1 cellular context compared by ENCODE assay signal in the genomic region with DNA sequence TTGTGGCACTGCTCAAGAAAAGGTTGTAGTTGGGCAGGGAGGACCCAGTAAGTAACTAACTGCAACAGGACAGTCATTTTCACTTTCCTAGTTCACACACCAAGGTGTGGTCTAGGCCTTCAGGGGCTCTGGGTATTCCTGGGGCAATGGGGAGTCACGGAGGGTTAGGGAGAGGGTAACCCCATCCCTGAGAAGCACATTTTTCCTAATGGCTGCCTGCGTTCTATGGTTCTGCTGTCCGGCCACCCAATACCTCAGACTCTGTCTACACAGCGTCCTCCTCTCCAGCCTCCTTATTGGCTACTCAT.
TF ChIP-seq lines count a peak whose summit lies in the region.

No MANE protein-coding gene starts in this region.

TF ChIP-seq in H1, 55 proteins besides CTCF, POLR2A, EP300 and RAD21:
- TF ChIP-seq PHF8 (conservative IDR thresholded peaks at IDR 0.05; ENCODE audit: low read depth, low read length) (peak; percentile 47; the same call in 1 of the 2 replicates), RBBP5 (IDR thresholded peaks at IDR 0.05; ENCODE audit: borderline replicate concordance, low read depth, low read length) (no peak)
